In the genomic region with DNA sequence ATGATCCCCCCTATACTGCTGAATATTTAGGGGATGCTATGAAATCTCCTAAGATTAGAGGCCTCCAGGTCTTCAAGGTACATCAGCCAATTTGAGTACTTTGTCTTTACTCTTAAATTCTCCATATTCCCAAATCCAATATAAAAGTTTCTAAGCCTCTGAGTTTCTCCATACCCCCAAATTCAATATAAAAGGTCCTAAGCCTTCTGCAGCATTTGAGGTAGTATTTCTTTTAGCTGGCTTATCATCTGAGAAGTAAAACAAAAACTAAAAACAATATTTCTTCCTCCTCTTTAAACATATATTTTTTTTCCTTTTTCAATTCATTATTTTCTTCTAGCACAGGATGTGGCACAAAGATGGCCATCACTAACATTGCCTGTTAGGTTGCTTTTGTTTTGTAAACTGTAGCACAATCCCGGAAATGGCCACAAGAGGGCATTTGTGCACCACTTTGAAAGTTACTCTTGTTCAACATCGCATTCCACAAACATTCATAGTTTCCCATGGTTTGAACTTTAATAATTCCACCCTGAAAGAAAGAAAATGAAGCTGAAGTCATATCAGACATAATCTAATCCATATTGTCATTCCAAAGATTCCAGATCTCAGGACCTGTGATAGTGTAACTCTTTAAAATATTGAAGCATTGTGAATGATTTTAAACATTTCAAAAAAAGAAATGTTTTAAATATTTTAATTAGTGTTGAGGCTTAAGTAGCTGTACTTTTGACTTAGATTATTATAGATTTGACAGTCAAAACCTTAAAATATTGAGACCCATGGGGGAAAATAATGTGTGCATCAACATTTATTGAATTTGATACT, we compare ENCODE assay signal across 7 cellular contexts. TPM values are rescaled to one million over a fixed set of nuclear protein-coding genes. Genes with fewer than 3 reads are reported as not detected.
DNase-seq lines count a peak whose midpoint lies in the region; ATAC-seq, FAIRE-seq and TF ChIP-seq lines count a peak whose summit lies in the region.

No MANE protein-coding gene starts in this region.

- DNase-seq in G401 (ENCODE audit: low spot score) (peak; percentile 74), RWPE2 (ENCODE audit: low spot score) (no peak), K562 (ENCODE audit: extremely low read depth in 1 of 4, low spot score in 3 of 4) (peak; percentile 31 to 66 (median 58)), inferior parietal cortex (ENCODE audit: extremely low spot score) (peak; percentile 88)
- DNase-seq in stimulated activated CD4-positive, alpha-beta T cell treated with anti-CD3 and anti-CD28 coated beads, Interleukin-1b, Interleukin-23, amount 100 ng/mL, for 24 hours (ENCODE audit: low read depth in 4 of 4, low spot score in 1 of 4): peak; percentile 9 to 13 (median 12)

- TF ChIP-seq POLR2A in K562 (conservative IDR thresholded peaks at IDR 0.05): no peak

- H3K4me1 ChIP-seq in RWPE2 (ENCODE audit: insufficient read depth, poor library complexity, severe bottlenecking) (no peaks in the 10 kb centered on the region), K562 (replicated peaks in 1 of 2; ENCODE audit: control insufficient read depth in 2 of 2, insufficient read depth in 2 of 2, low read length in 2 of 2) (no peaks in the 10 kb centered on the region)

- intact Hi-C loops in K562 (cut with micrococcal nuclease): loop anchor here (2.0 to 10.0 kb wide), 2 partner anchors 587 to 873 kb away; no protein-coding TSS in a partner anchor

- H3K9ac ChIP-seq in K562 (ENCODE audit: insufficient read depth in 1 of 2, low read depth in 2 of 2, low read length in 2 of 2): no peak overlapping the region

- ATAC-seq in GM19438 (IDR thresholded peaks at IDR 0.05; ENCODE audit: low read depth, unreplicated experiment) (peak; percentile 80), HG03520 (IDR thresholded peaks at IDR 0.05; ENCODE audit: unreplicated experiment) (peak; percentile 90), RWPE2 (ENCODE audit: low read depth) (peak; percentile 64), K562 (peak; percentile 72)

- H4K20me1 ChIP-seq in K562 (replicated peaks; ENCODE audit: control insufficient read depth, insufficient read depth, low read length): no peaks in the 10 kb centered on the region

- H3K27ac ChIP-seq in RWPE2 (ENCODE audit: poor library complexity, severe bottlenecking) (no peak overlapping the region), K562 (ENCODE audit: extremely low read depth, low read depth, low read length) (no peak overlapping the region)

- FAIRE-seq in K562 (lab: Jason Lieb, UNC): peak; percentile 95

- TF ChIP-seq EP300 in K562 (IDR thresholded peaks at IDR 0.05; ENCODE audit: low read length): no peak

- TF ChIP-seq CTCF in RWPE2 (IDR thresholded peaks at IDR 0.05; ENCODE audit: poor library complexity, severe bottlenecking): peak; percentile 99
- TF ChIP-seq CTCF in K562 (IDR thresholded peaks at IDR 0.05 in 2 of 3, conservative IDR thresholded peaks at IDR 0.05 in 1 of 3; ENCODE audit: insufficient read depth in 2 of 3, low read depth in 1 of 3, low read length in 3 of 3): peak; percentile 60 to 68 (median 66)

- no peaks in the 10 kb centered on the region for H3K9me1 ChIP-seq in K562 (ENCODE audit: control insufficient read depth, insufficient read depth, low read length)

- no peaks in the 10 kb centered on the region for H3K79me2 ChIP-seq in K562 (ENCODE audit: control insufficient read depth, insufficient read depth, low read length)

- CTCF ChIA-PET in K562 (lab: Yijun Ruan, JAX; ENCODE audit: low intra/inter-chr PET ratio): interaction anchor here (1.2 to 1.3 kb wide), 2 partner anchors 77 to 870 kb away, joined by 3 read pairs; no protein-coding TSS in a partner anchor

- H3K27me3 ChIP-seq in RWPE2 (ENCODE audit: insufficient read depth, poor library complexity, severe bottlenecking): no peaks in the 10 kb centered on the region
- H3K27me3 ChIP-seq in K562 (ENCODE audit: control insufficient read depth in 2 of 2, insufficient read depth in 2 of 2, low read length in 2 of 2): no peaks in the 10 kb centered on the region

- POLR2A ChIA-PET in K562 (lab: Yijun Ruan, JAX): no interaction called here

- H3K9me3 ChIP-seq in RWPE2 (ENCODE audit: severe bottlenecking) (no peaks in the 10 kb centered on the region), K562 (replicated peaks; ENCODE audit: control insufficient read depth, insufficient read depth, low read depth, low read length) (no peaks in the 10 kb centered on the region)

- TF ChIP-seq RAD21 in K562 (CRISPR knock-in tag; conservative IDR thresholded peaks at IDR 0.05 in 1 of 2, IDR thresholded peaks at IDR 0.05 in 1 of 2): peak; percentile 71

- no peak overlapping the region for H2AFZ ChIP-seq in K562 (ENCODE audit: low read depth, low read length)

- WGBS in K562 (ENCODE audit: insufficient coverage, low coverage, missing lambda C conversion rate): 0% methylated on average over 2 of the region's 2 CpGs

- no TSS peak for BruUV-seq in K562 (replicated peaks; lab: Mats Ljungman, UMichigan)

- in situ Hi-C loops in G401 (cut with HindIII; ENCODE audit: low sequenced_read_pairs): no loop called here
- in situ Hi-C loops in K562 (cut with MboI): no loop called here

- no peaks in the 10 kb centered on the region for H3K36me3 ChIP-seq in RWPE2 (ENCODE audit: low read depth)
- H3K36me3 ChIP-seq in K562 (ENCODE audit: control insufficient read depth, insufficient read depth, low read length): no peaks in the 10 kb centered on the region

- H3K4me3 ChIP-seq in RWPE2 (ENCODE audit: severe bottlenecking): no peak overlapping the region
- no peak overlapping the region for H3K4me3 ChIP-seq in K562

- no peak overlapping the region for H3K4me2 ChIP-seq in K562 (ENCODE audit: insufficient read depth, low read length)

TF ChIP-seq in K562, 482 proteins besides CTCF, POLR2A, EP300 and RAD21 (continues in another document):
- TF ChIP-seq SMC3 (conservative IDR thresholded peaks at IDR 0.05; ENCODE audit: insufficient read depth, low read depth, low read length): peak; percentile 47; the same call in 1 of the 2 replicates

RNA-seq across cellular contexts. Expression of gene SCGB3A2, which starts 21.0 kb away (rescaled TPM):
- not detected in 2 replicates for total RNA-seq in G401 (2014; rRNA removed; shearing (Covaris generic))
- not detected in 2 replicates for total RNA-seq in K562 (2011; cell fraction: chromatin; rRNA removed; ENCODE audit: low replicate concordance)
- total RNA-seq in K562 (2011; cell fraction: nucleolus; rRNA removed): not detected in 2 replicates
- total RNA-seq in K562 (2011; cell fraction: nucleoplasm; rRNA removed): not detected in 2 replicates
- total RNA-seq in K562 (2014; rRNA removed) (not detected in 2 replicates), K562 (2014; rRNA removed; fragmentation: Illumina TruSeq; extraction: Trizol) (not detected in 2 replicates), K562 (2015; rRNA removed; fragmentation: Illumina TruSeq; extraction: Trizol) (not detected in 2 replicates), K562 (2021) (0.35 TPM in 1 of 2 replicates, not detected in the other)
- polyA plus RNA-seq in K562 (2011; rRNA removed) (not detected in 2 replicates), K562 (2014; fragmentation: Illumina TruSeq; extraction: Trizol) (not detected in 2 replicates), K562 (2014; fragmentation: Nextera tagmentation; extraction: Ambion mirVana) (not detected), K562 (2014; rRNA removed) (not detected in 2 replicates)
- polyA plus RNA-seq in K562 (2011; cell fraction: cytosol; rRNA removed): not detected in 2 replicates
- polyA plus RNA-seq in K562 (2011; cell fraction: nucleus; rRNA removed): not detected in 2 replicates
- not detected in 2 replicates for polyA plus RNA-seq in K562 (2012)
- not detected in 2 replicates for polyA minus RNA-seq in K562 (2011; rRNA and poly(A)+ RNA removed)
- polyA minus RNA-seq in K562 (2011; cell fraction: cytosol; rRNA and poly(A)+ RNA removed): not detected in 2 replicates
- not detected in 2 replicates for polyA minus RNA-seq in K562 (2011; cell fraction: nucleus; rRNA and poly(A)+ RNA removed)

RNA-seq across cellular contexts. Expression of gene SPINK1, which starts 26.0 kb away (rescaled TPM):
- not detected in 2 replicates for total RNA-seq in G401 (2014; rRNA removed; shearing (Covaris generic))
- not detected in 2 replicates for total RNA-seq in K562 (2011; cell fraction: chromatin; rRNA removed; ENCODE audit: low replicate concordance)
- total RNA-seq in K562 (2011; cell fraction: nucleolus; rRNA removed): not detected in 2 replicates
- total RNA-seq in K562 (2011; cell fraction: nucleoplasm; rRNA removed): not detected in 2 replicates
- 0.45 TPM in 1 of 2 replicates, not detected in the other for total RNA-seq in K562 (2014; rRNA removed)
- 0.41 and 0.62 TPM in 2 replicates for total RNA-seq in K562 (2014; rRNA removed; fragmentation: Illumina TruSeq; extraction: Trizol)
- total RNA-seq in K562 (2015; rRNA removed; fragmentation: Illumina TruSeq; extraction: Trizol): 0.65 and 1.6 TPM in 2 replicates
- 2.2 and 2.8 TPM in 2 replicates for total RNA-seq in K562 (2021)
- not detected in 2 replicates for polyA plus RNA-seq in K562 (2011; rRNA removed)
- not detected in 2 replicates for polyA plus RNA-seq in K562 (2011; cell fraction: cytosol; rRNA removed)
- not detected in 2 replicates for polyA plus RNA-seq in K562 (2011; cell fraction: nucleus; rRNA removed)
- 0.74 and 13.1 TPM in 2 replicates for polyA plus RNA-seq in K562 (2012)
- polyA plus RNA-seq in K562 (2014; fragmentation: Illumina TruSeq; extraction: Trizol): 0.44 and 0.48 TPM in 2 replicates
- 1 to 10 TPM in 1 of 2 experiments, under 1 TPM in 1; 0.64 to 1.4 TPM for polyA plus RNA-seq in K562 (2014; fragmentation: Nextera tagmentation; extraction: Ambion mirVana)
- 0.97 TPM in 1 of 2 replicates, not detected in the other for polyA plus RNA-seq in K562 (2014; rRNA removed)
- polyA minus RNA-seq in K562 (2011; rRNA and poly(A)+ RNA removed): not detected in 2 replicates
- polyA minus RNA-seq in K562 (2011; cell fraction: cytosol; rRNA and poly(A)+ RNA removed): not detected in 2 replicates
- not detected in 2 replicates for polyA minus RNA-seq in K562 (2011; cell fraction: nucleus; rRNA and poly(A)+ RNA removed)

RNA-seq across cellular contexts. Expression of gene C5orf46, which starts 48.8 kb away (rescaled TPM):
- not detected in 2 replicates for total RNA-seq in G401 (2014; rRNA removed; shearing (Covaris generic))
- not detected in 2 replicates for total RNA-seq in K562 (2011; cell fraction: chromatin; rRNA removed; ENCODE audit: low replicate concordance)
- total RNA-seq in K562 (2011; cell fraction: nucleolus; rRNA removed): not detected in 2 replicates
- total RNA-seq in K562 (2011; cell fraction: nucleoplasm; rRNA removed): not detected in 2 replicates
- total RNA-seq in K562 (2014; rRNA removed): not detected in 2 replicates
- not detected in 2 replicates for total RNA-seq in K562 (2014; rRNA removed; fragmentation: Illumina TruSeq; extraction: Trizol)
- total RNA-seq in K562 (2015; rRNA removed; fragmentation: Illumina TruSeq; extraction: Trizol): not detected in 2 replicates
- total RNA-seq in K562 (2021): not detected in 2 replicates
- polyA plus RNA-seq in K562 (2011; rRNA removed): not detected in 2 replicates
- polyA plus RNA-seq in K562 (2011; cell fraction: cytosol; rRNA removed): not detected in 2 replicates
- polyA plus RNA-seq in K562 (2011; cell fraction: nucleus; rRNA removed): not detected in 2 replicates
- not detected in 2 replicates for polyA plus RNA-seq in K562 (2012)
- not detected in 2 replicates for polyA plus RNA-seq in K562 (2014; fragmentation: Illumina TruSeq; extraction: Trizol)
- not detected for polyA plus RNA-seq in K562 (2014; fragmentation: Nextera tagmentation; extraction: Ambion mirVana)
- polyA plus RNA-seq in K562 (2014; rRNA removed): not detected in 2 replicates
- not detected in 2 replicates for polyA minus RNA-seq in K562 (2011; rRNA and poly(A)+ RNA removed)
- polyA minus RNA-seq in K562 (2011; cell fraction: cytosol; rRNA and poly(A)+ RNA removed): not detected in 2 replicates
- polyA minus RNA-seq in K562 (2011; cell fraction: nucleus; rRNA and poly(A)+ RNA removed): not detected in 2 replicates
